18 cellular contexts compared by ENCODE assay signal in the genomic region with DNA sequence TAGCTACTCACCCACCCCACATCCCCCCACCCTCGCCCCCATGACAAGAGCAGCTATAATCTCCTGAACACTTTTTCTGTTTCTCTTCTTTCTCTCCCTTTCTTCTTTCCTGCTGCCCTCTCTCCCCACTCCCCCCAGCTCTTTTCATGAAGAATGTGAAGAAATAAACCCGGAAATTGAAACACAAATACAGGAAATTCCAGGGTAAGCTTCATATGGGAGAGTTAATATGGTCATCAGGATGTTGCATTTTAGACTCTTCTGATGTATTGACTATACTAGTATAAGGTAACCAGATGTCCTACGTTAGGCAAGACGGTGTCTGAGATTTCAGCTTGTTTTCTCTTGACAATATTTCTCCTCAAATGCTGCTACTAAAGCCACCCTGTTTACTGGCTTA. TPM values are rescaled to one million over a fixed set of nuclear protein-coding genes. Genes with fewer than 3 reads are reported as not detected.
"Had no signal": no experiment of that assay in that cellular context is flagged by ENCODE, and none has a peak within 500 bp of the region (broad histone marks: within the 10 kb centered on the region; RNA-seq: fewer than 3 reads in every experiment).

No MANE protein-coding gene starts in this region.

- FAIRE-seq: colon had no signal

- DNase-seq: activated CD4-positive, alpha-beta T cell treated with anti-CD3 and anti-CD28 coated beads, Interleukin-2, amount 10 ng/mL, durations not matched to agents 24 days and 14 days; activated CD8-positive, alpha-beta T cell treated with anti-CD3 and anti-CD28 coated beads for 36 hours; activated naive CD4-positive, alpha-beta T cell treated with Interleukin-2 at 50 U/mL for 16 hours; activated naive CD8-positive, alpha-beta T cell treated with anti-CD3 and anti-CD28 coated beads, Interleukin-2, amount 10 ng/mL, durations not matched to agents 7 days and 5 days; activated T-cell treated with anti-CD3 and anti-CD28 coated beads, Interleukin-2, amount 50 U/mL, for 1 hour; amygdala; erythroblast; heart right ventricle; immature natural killer cell; naive thymus-derived CD8-positive, alpha-beta T cell; nucleus accumbens; posterior cingulate gyrus; retina; stimulated activated CD8-positive, alpha-beta memory T cell treated with anti-CD3 and anti-CD28 coated beads, Interleukin-4, amount 100 ng/mL, for 48 hours; stimulated activated naive CD4-positive, alpha-beta T cell; upper lobe of right lung had no signal

RNA-seq across cellular contexts. Expression of a gene that starts 41.6 kb away (rescaled TPM):
- total RNA-seq: activated CD4-positive, alpha-beta T cell treated with anti-CD3 and anti-CD28 coated beads, Interleukin-2, amount 10 ng/mL, durations not matched to agents 24 days and 14 days; activated CD8-positive, alpha-beta T cell treated with anti-CD3 and anti-CD28 coated beads for 36 hours; activated naive CD8-positive, alpha-beta T cell treated with anti-CD3 and anti-CD28 coated beads, Interleukin-2, amount 10 ng/mL, durations not matched to agents 7 days and 5 days; activated T-helper 17 cell treated with anti-CD3 and anti-CD28 coated beads, Interleukin-2, amount 50 U/mL, for 72 hours; naive thymus-derived CD8-positive, alpha-beta T cell had no signal
